In the genomic region with DNA sequence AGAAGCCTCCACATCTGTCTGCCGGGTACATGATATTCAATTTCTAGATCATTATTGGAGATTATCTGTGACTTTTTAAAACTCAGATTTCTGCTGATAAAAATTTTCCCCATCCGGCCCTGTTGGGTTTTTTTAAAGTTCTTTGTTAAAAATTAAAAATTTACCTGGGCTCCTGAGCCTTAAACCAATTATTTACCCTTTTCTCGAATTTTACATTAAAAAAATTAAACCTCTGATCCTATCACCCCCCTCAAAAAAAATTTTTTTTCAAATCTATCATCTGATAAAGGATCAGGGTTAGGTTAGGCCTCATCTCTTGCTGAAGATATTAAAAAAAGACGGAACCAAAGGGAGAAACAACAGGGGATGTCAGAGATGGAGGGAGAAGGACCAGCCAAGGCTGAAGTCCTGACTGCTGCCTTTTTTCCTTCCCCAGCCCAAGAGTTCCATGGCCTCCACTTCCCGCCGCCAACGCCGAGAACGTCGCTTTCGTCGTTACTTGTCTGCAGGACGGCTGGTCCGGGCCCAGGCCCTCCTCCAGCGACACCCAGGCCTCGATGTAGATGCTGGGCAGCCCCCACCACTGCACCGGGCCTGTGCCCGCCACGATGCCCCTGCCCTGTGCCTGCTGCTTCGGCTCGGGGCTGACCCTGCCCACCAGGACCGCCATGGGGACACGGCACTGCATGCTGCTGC, we compare ENCODE assay signal across 9 cellular contexts. TPM values are rescaled to one million over a fixed set of nuclear protein-coding genes. Genes with fewer than 3 reads are reported as not detected.
DNase-seq lines count a peak whose midpoint lies in the region; ATAC-seq, FAIRE-seq and TF ChIP-seq lines count a peak whose summit lies in the region.
"Had no signal": no experiment of that assay in that cellular context is flagged by ENCODE, and none has a peak within 500 bp of the region (broad histone marks: within the 10 kb centered on the region; RNA-seq: fewer than 3 reads in every experiment).

No MANE protein-coding gene starts in this region.

- H4K20me1 ChIP-seq in OCI-LY3 (ENCODE audit: insufficient read depth, low read length): no peaks in the 10 kb centered on the region

- no peaks in the 10 kb centered on the region for H3K9me3 ChIP-seq in CD4-positive, alpha-beta memory T cell (ENCODE audit: control insufficient read depth in 1 of 2, low read length in 2 of 2)
- H3K9me3 ChIP-seq in OCI-LY3 (ENCODE audit: insufficient read depth, low read length) (no peaks in the 10 kb centered on the region), endodermal cell (ENCODE audit: control insufficient read depth, low read length) (no peaks in the 10 kb centered on the region), neuron (ENCODE audit: low read length) (no peaks in the 10 kb centered on the region)

- H2AFZ ChIP-seq in OCI-LY3 (ENCODE audit: low read depth, low read length) (no peak overlapping the region), neuron (ENCODE audit: low read depth, low read length) (no peak overlapping the region)

- no peak for ATAC-seq in HG02981 (IDR thresholded peaks at IDR 0.05; ENCODE audit: unreplicated experiment)

- H3K27me3 Mint-ChIP-seq in CD4-positive, alpha-beta memory T cell: no peaks in the 10 kb centered on the region
- H3K27me3 Mint-ChIP-seq in endodermal cell (ENCODE audit: insufficient read depth): no peaks in the 10 kb centered on the region

- peak overlapping the region; percentile 84 for H3K4me2 ChIP-seq in OCI-LY3 (ENCODE audit: low read length)

- H3K9ac ChIP-seq in OCI-LY3 (ENCODE audit: low read length) (peak overlapping the region; percentile 74), endodermal cell (ENCODE audit: extremely low read depth, low read length, poor library complexity, severe bottlenecking) (peak overlapping the region; percentile 69)

- FAIRE-seq in urothelium cell line (lab: Jason Lieb, UNC): no peak

- H3K27ac Mint-ChIP-seq in CD4-positive, alpha-beta memory T cell: peak overlapping the region; percentile 93 to 99 (median 97)
- H3K27ac Mint-ChIP-seq in endodermal cell: peak overlapping the region; percentile 82

- CTCF ChIA-PET in CD4-positive, alpha-beta memory T cell (lab: Charles Lee; ENCODE audit: partially characterized antibody): interaction anchor here (0.6 to 35.1 kb wide), 10 partner anchors 11 to 288 kb away, joined by 3 to 1152 read pairs (median 4); partner anchors contain the start of genes LST1, LTB, NCR3 and TNF

- H3K27me3 ChIP-seq in CD4-positive, alpha-beta memory T cell (ENCODE audit: insufficient read depth, low read length): no peaks in the 10 kb centered on the region
- H3K27me3 ChIP-seq in OCI-LY3 (ENCODE audit: low read depth, low read length) (no peaks in the 10 kb centered on the region), endodermal cell (ENCODE audit: control insufficient read depth, insufficient read depth, low read length, poor library complexity, severe bottlenecking) (no peaks in the 10 kb centered on the region), neuron (ENCODE audit: insufficient read depth, low read length) (no peaks in the 10 kb centered on the region)

- H3K36me3 Mint-ChIP-seq in CD4-positive, alpha-beta memory T cell: peaks cover 0 to 9% of the 10 kb centered on the region in 2 donors
- peaks cover 24% of the 10 kb centered on the region for H3K36me3 Mint-ChIP-seq in endodermal cell (ENCODE audit: low read depth)

- no peak for DNase-seq in CD4-positive, alpha-beta memory T cell
- DNase-seq in endodermal cell (no peak), urothelium cell line (ENCODE audit: low spot score) (no peak), HT-29 (ENCODE audit: low spot score) (no peak)
- no peak for DNase-seq in stimulated activated CD4-positive, alpha-beta T cell treated with anti-CD3 and anti-CD28 coated beads, Interleukin-12 subunit alpha, Interleukin-12 subunit beta, amount 100 ng/mL, for 4 hours

- intact Hi-C loops in CD4-positive, alpha-beta memory T cell (cut with micrococcal nuclease): loop anchor here (1.0 to 5.0 kb wide), 8 partner anchors 32 to 409 kb away; partner anchors contain the start of genes ABHD16A, BAG6, GPANK1 and NELFE

- TF ChIP-seq CTCF in OCI-LY3 (IDR thresholded peaks at IDR 0.05; ENCODE audit: low read depth, low read length) (no peak), endodermal cell (conservative IDR thresholded peaks at IDR 0.05) (no peak)

- H3K79me2 ChIP-seq in OCI-LY3 (ENCODE audit: low read length): peaks cover 17% of the 10 kb centered on the region

- peaks cover 20 to 42% (median 32%) of the 10 kb centered on the region in 4 donors for H3K4me1 Mint-ChIP-seq in CD4-positive, alpha-beta memory T cell
- peaks cover 12% of the 10 kb centered on the region for H3K4me1 Mint-ChIP-seq in endodermal cell

- H3K36me3 ChIP-seq in CD4-positive, alpha-beta memory T cell (ENCODE audit: insufficient read depth, low read length): peaks cover 4% of the 10 kb centered on the region
- H3K36me3 ChIP-seq in OCI-LY3 (replicated peaks; ENCODE audit: low read depth, low read length) (peaks cover 4% of the 10 kb centered on the region), endodermal cell (ENCODE audit: control insufficient read depth, insufficient read depth, low read length) (peaks cover 23% of the 10 kb centered on the region), neuron (ENCODE audit: insufficient read depth, low read length) (peaks cover 26% of the 10 kb centered on the region)

- no peaks in the 10 kb centered on the region for H3K9me3 Mint-ChIP-seq in CD4-positive, alpha-beta memory T cell
- H3K9me3 Mint-ChIP-seq in endodermal cell: no peaks in the 10 kb centered on the region

- peak overlapping the region; percentile 85 to 93 (median 88) for H3K4me3 Mint-ChIP-seq in CD4-positive, alpha-beta memory T cell
- peak overlapping the region; percentile 54 for H3K4me3 Mint-ChIP-seq in endodermal cell

- peak overlapping the region; percentile 55 to 79 for H3K4me3 ChIP-seq in CD4-positive, alpha-beta memory T cell (ENCODE audit: low read length in 2 of 2)
- H3K4me3 ChIP-seq in OCI-LY3 (ENCODE audit: low read length) (peak overlapping the region; percentile 81), endodermal cell (ENCODE audit: low read length) (peak overlapping the region; percentile 77), neuron (ENCODE audit: low read length) (peak overlapping the region; percentile 59)

- peak overlapping the region; percentile 85 for H3K27ac ChIP-seq in CD4-positive, alpha-beta memory T cell (ENCODE audit: low read depth, low read length)
- H3K27ac ChIP-seq in OCI-LY3 (ENCODE audit: low read length) (peak overlapping the region; percentile 48), endodermal cell (ENCODE audit: low read depth, low read length) (no peak overlapping the region)

- POLR2A ChIA-PET in CD4-positive, alpha-beta memory T cell (lab: Charles Lee; ENCODE audit: partially characterized antibody): interaction anchor here (0.7 to 52.5 kb wide), 10 partner anchors 8 to 117 kb away, joined by 3 to 3597 read pairs (median 4); partner anchors contain the start of genes GPANK1, LST1, LTA and LTB

- WGBS in endodermal cell (ENCODE audit: insufficient coverage in 1 of 2, insufficient read length in 1 of 2), 2 experiments: 48 to 85% methylated on average over 5 to 23 of the region's 23 CpGs

- peaks cover 38% of the 10 kb centered on the region for H3K4me1 ChIP-seq in CD4-positive, alpha-beta memory T cell (ENCODE audit: insufficient read depth, low read length)
- H3K4me1 ChIP-seq in OCI-LY3 (ENCODE audit: low read length) (peaks cover 26% of the 10 kb centered on the region), endodermal cell (ENCODE audit: control insufficient read depth, insufficient read depth, low read length) (peaks cover 5% of the 10 kb centered on the region), neuron (ENCODE audit: insufficient read depth, low read length) (peaks cover 23% of the 10 kb centered on the region)

RNA-seq across cellular contexts. Expression of gene NFKBIL1, which starts 0.5 kb away (rescaled TPM):
- 10 to 100 TPM in 1 of 2 experiments, 1 to 10 TPM in 1; 9.8 to 13.3 TPM for total RNA-seq in CD4-positive, alpha-beta memory T cell
- 1 to 10 TPM; 5.7 to 7.4 TPM for polyA plus RNA-seq in CD4-positive, alpha-beta memory T cell
- total RNA-seq in endodermal cell: 10 to 100 TPM; 17.4 to 26.3 TPM
- polyA plus RNA-seq in endodermal cell (2013, experiment 1 of 2): 26.5 TPM
- polyA plus RNA-seq in endodermal cell (2013, experiment 2 of 2): 22.9 TPM
- total RNA-seq in HT-29 (2014; rRNA removed; shearing (Covaris generic)): 26.4 and 29.2 TPM in 2 replicates

RNA-seq across cellular contexts. Expression of gene ATP6V1G2, which starts 1.5 kb away (rescaled TPM):
- total RNA-seq in CD4-positive, alpha-beta memory T cell: 1 to 10 TPM; 6.0 to 7.2 TPM
- under 1 TPM; 0.84 to 1.00 TPM for polyA plus RNA-seq in CD4-positive, alpha-beta memory T cell
- total RNA-seq in endodermal cell: 1 to 10 TPM; 1.7 to 2.1 TPM
- 11.8 TPM for polyA plus RNA-seq in endodermal cell (2013, experiment 1 of 2)
- polyA plus RNA-seq in endodermal cell (2013, experiment 2 of 2): 12.1 TPM
- not detected in 2 replicates for total RNA-seq in HT-29 (2014; rRNA removed; shearing (Covaris generic))

RNA-seq across cellular contexts. Expression of gene DDX39B, which starts 6.1 kb away (rescaled TPM):
- 100 to 1,000 TPM; 729 to 737 TPM for total RNA-seq in CD4-positive, alpha-beta memory T cell
- polyA plus RNA-seq in CD4-positive, alpha-beta memory T cell: 10 to 100 TPM; 65.6 to 94.3 TPM
- total RNA-seq in endodermal cell: 100 to 1,000 TPM; 572 to 654 TPM
- 685 TPM for polyA plus RNA-seq in endodermal cell (2013, experiment 1 of 2)
- 576 TPM for polyA plus RNA-seq in endodermal cell (2013, experiment 2 of 2)
- total RNA-seq in HT-29 (2014; rRNA removed; shearing (Covaris generic)): 685 and 711 TPM in 2 replicates

RNA-seq across cellular contexts. Expression of gene MCCD1, which starts 19.1 kb away (rescaled TPM):
- total RNA-seq in CD4-positive, alpha-beta memory T cell: not detected
- polyA plus RNA-seq in CD4-positive, alpha-beta memory T cell: not detected
- not detected for total RNA-seq in endodermal cell
- not detected for polyA plus RNA-seq in endodermal cell (2013, experiment 1 of 2)
- not detected for polyA plus RNA-seq in endodermal cell (2013, experiment 2 of 2)
- total RNA-seq in HT-29 (2014; rRNA removed; shearing (Covaris generic)): not detected in 2 replicates
- polyA plus RNA-seq: adipose tissue had no signal

RNA-seq across cellular contexts. Expression of gene LTA, which starts 24.2 kb away (rescaled TPM):
- 10 to 100 TPM; 17.3 to 17.5 TPM for total RNA-seq in CD4-positive, alpha-beta memory T cell
- 10 to 100 TPM; 27.7 to 31.1 TPM for polyA plus RNA-seq in CD4-positive, alpha-beta memory T cell
- total RNA-seq in endodermal cell: not detected
- 0.21 TPM for polyA plus RNA-seq in endodermal cell (2013, experiment 1 of 2)
- polyA plus RNA-seq in endodermal cell (2013, experiment 2 of 2): not detected
- not detected in 2 replicates for total RNA-seq in HT-29 (2014; rRNA removed; shearing (Covaris generic))
